ENCODE assay signal across 1 cellular context in genomic region chr6:30744054-30744805, GRCh38.
TF ChIP-seq lines count a peak whose summit lies in the region.

TSS of gene IER3 (minus strand) at chr6:30744547. CDS start at chr6:30744518, 29 bp downstream.

TF ChIP-seq in K562, 482 proteins besides CTCF, POLR2A, EP300 and RAD21 (continued from another document and continues in another):
- no peak for TF ChIP-seq ZNF518B (CRISPR knock-in tag; IDR thresholded peaks at IDR 0.05)
- TF ChIP-seq, protein P1, sequence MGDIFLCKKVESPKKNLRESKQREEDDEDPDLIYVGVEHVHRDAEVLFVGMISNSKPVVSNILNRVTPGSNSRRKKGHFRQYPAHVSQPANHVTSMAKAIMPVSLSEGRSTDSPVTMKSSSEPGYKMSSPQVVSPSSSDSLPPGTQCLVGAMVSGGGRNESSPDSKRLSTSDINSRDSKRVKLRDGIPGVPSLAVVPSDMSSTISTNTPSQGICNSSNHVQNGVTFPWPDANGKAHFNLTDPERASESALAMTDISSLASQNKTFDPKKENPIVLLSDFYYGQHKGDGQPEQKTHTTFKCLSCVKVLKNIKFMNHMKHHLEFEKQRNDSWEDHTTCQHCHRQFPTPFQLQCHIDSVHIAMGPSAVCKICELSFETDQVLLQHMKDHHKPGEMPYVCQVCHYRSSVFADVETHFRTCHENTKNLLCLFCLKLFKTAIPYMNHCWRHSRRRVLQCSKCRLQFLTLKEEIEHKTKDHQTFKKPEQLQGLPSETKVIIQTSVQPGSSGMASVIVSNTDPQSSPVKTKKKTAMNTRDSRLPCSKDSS (IDR thresholded peaks at IDR 0.05; ENCODE audit: low read depth, partially characterized antibody), result no peak
- no peak for TF ChIP-seq ZNF551 (CRISPR knock-in tag; IDR thresholded peaks at IDR 0.05)
- TF ChIP-seq RB1 (IDR thresholded peaks at IDR 0.05; ENCODE audit: low read depth), result peak; percentile 69; the same call in 1 of the 2 replicates
- TF ChIP-seq FOXJ3 (CRISPR knock-in tag; IDR thresholded peaks at IDR 0.05), result no peak
- TF ChIP-seq, protein P2, sequence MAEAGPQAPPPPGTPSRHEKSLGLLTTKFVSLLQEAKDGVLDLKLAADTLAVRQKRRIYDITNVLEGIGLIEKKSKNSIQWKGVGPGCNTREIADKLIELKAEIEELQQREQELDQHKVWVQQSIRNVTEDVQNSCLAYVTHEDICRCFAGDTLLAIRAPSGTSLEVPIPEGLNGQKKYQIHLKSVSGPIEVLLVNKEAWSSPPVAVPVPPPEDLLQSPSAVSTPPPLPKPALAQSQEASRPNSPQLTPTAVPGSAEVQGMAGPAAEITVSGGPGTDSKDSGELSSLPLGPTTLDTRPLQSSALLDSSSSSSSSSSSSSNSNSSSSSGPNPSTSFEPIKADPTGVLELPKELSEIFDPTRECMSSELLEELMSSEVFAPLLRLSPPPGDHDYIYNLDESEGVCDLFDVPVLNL (CRISPR knock-in tag; IDR thresholded peaks at IDR 0.05; ENCODE audit: low read depth), result no peak
- TF ChIP-seq TAF9B (IDR thresholded peaks at IDR 0.05; ENCODE audit: partially characterized antibody), result peak; percentile 55
- peak; percentile 93; the same call in 1 of the 2 replicates for TF ChIP-seq POLR2AphosphoS2 (IDR thresholded peaks at IDR 0.05; ENCODE audit: low read length)
- no peak for TF ChIP-seq ESRRB (CRISPR knock-in tag; IDR thresholded peaks at IDR 0.05; ENCODE audit: borderline replicate concordance)
- no peak for TF ChIP-seq ZC3H11A (IDR thresholded peaks at IDR 0.05; ENCODE audit: low read depth, low read length)
- no peak for TF ChIP-seq POLR3A (IDR thresholded peaks at IDR 0.05; ENCODE audit: borderline replicate concordance, extremely low read depth, insufficient read depth, insufficient read length)
- TF ChIP-seq KLF13 (tag; IDR thresholded peaks at IDR 0.05; ENCODE audit: borderline replicate concordance, low read depth), result no peak; the same call in none of the 2 replicates
- TF ChIP-seq, protein P3, sequence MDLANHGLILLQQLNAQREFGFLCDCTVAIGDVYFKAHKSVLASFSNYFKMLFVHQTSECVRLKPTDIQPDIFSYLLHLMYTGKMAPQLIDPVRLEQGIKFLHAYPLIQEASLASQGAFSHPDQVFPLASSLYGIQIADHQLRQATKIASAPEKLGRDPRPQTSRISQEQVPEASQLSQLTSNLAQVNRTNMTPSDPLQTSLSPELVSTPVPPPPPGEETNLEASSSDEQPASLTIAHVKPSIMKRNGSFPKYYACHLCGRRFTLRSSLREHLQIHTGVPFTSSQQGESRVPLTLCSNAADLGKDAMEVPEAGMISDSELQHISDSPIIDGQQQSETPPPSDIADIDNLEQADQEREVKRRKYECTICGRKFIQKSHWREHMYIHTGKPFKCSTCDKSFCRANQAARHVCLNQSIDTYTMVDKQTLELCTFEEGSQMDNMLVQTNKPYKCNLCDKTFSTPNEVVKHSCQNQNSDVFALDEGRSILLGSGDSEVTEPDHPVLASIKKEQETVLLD (IDR thresholded peaks at IDR 0.05), result no peak
- peak; percentile 89; the same call in 1 of the 2 replicates for TF ChIP-seq NBN (IDR thresholded peaks at IDR 0.05; ENCODE audit: low read depth)
- no peak for TF ChIP-seq CREB5 (CRISPR knock-in tag; IDR thresholded peaks at IDR 0.05)
- TF ChIP-seq, protein P4, sequence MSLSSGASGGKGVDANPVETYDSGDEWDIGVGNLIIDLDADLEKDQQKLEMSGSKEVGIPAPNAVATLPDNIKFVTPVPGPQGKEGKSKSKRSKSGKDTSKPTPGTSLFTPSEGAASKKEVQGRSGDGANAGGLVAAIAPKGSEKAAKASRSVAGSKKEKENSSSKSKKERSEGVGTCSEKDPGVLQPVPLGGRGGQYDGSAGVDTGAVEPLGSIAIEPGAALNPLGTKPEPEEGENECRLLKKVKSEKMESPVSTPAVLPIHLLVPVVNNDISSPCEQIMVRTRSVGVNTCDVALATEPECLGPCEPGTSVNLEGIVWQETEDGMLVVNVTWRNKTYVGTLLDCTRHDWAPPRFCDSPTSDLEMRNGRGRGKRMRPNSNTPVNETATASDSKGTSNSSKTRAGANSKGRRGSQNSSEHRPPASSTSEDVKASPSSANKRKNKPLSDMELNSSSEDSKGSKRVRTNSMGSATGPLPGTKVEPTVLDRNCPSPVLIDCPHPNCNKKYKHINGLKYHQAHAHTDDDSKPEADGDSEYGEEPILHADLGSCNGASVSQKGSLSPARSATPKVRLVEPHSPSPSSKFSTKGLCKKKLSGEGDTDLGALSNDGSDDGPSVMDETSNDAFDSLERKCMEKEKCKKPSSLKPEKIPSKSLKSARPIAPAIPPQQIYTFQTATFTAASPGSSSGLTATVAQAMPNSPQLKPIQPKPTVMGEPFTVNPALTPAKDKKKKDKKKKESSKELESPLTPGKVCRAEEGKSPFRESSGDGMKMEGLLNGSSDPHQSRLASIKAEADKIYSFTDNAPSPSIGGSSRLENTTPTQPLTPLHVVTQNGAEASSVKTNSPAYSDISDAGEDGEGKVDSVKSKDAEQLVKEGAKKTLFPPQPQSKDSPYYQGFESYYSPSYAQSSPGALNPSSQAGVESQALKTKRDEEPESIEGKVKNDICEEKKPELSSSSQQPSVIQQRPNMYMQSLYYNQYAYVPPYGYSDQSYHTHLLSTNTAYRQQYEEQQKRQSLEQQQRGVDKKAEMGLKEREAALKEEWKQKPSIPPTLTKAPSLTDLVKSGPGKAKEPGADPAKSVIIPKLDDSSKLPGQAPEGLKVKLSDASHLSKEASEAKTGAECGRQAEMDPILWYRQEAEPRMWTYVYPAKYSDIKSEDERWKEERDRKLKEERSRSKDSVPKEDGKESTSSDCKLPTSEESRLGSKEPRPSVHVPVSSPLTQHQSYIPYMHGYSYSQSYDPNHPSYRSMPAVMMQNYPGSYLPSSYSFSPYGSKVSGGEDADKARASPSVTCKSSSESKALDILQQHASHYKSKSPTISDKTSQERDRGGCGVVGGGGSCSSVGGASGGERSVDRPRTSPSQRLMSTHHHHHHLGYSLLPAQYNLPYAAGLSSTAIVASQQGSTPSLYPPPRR (CRISPR knock-in tag; IDR thresholded peaks at IDR 0.05; ENCODE audit: borderline replicate concordance), result no peak
- TF ChIP-seq MYC (IDR thresholded peaks at IDR 0.05; ENCODE audit: low read depth, low read length), result peak; percentile 70
- TF ChIP-seq MYC (CRISPR knock-in tag; IDR thresholded peaks at IDR 0.05; ENCODE audit: borderline replicate concordance, low read depth), result 0 out of 2 replicates have a peak, but pooled peaks have one; percentile 3
- no peak for TF ChIP-seq ZNF274 (IDR thresholded peaks at IDR 0.05; ENCODE audit: borderline replicate concordance, low read depth, low read length)
- TF ChIP-seq MTA2 (IDR thresholded peaks at IDR 0.05; ENCODE audit: low read depth), result 0 out of 2 replicates have a peak, but pooled peaks have one; percentile 31
- peak; percentile 67; the same call in 1 of the 2 replicates for TF ChIP-seq L3MBTL2 (IDR thresholded peaks at IDR 0.05)
- TF ChIP-seq ZFP36 (IDR thresholded peaks at IDR 0.05; ENCODE audit: low read depth, low read length, partially characterized antibody), result peak; percentile 6
- 0 out of 2 replicates have a peak, but pooled peaks have one; percentile 18 for TF ChIP-seq TSHZ1 (CRISPR knock-in tag; IDR thresholded peaks at IDR 0.05)
- TF ChIP-seq MAFG (tag; conservative IDR thresholded peaks at IDR 0.05), result no peak
- TF ChIP-seq RBM25 (IDR thresholded peaks at IDR 0.05; ENCODE audit: low read depth, low read length, severe bottlenecking), result no peak
- TF ChIP-seq HNRNPH1 (optimal IDR thresholded peaks at IDR 0.05; ENCODE audit: low read depth, low read length), result no peak
- TF ChIP-seq HOMEZ (CRISPR knock-in tag; IDR thresholded peaks at IDR 0.05), result no peak
- TF ChIP-seq U2AF1 (optimal IDR thresholded peaks at IDR 0.05; ENCODE audit: low read depth, low read length), result peak; percentile 43
